In the genomic region with DNA sequence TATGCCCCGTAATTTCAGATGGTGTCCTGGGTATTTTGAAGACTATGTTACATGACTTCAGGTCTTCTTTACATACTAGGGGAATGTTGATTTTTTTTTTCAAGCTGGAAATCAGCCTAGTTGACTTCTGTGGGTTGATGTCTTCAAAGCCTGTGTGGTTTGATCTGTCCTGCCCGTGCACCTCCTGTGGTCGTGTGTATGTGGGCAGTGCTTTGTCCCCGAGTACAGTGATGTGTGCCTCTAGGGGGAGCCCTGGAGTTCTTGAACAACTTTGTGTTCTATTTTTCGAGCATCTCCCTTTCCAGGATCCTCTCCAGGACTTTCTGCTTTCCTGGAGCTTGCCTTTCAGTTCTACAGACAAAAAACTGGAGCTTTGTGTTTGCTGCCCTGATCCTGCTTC, we compare ENCODE assay signal across 9 cellular contexts. TPM values are rescaled to one million over a fixed set of nuclear protein-coding genes. Genes with fewer than 3 reads are reported as not detected.
DNase-seq lines count a peak whose midpoint lies in the region; ATAC-seq and TF ChIP-seq lines count a peak whose summit lies in the region.
"Had no signal": no experiment of that assay in that cellular context is flagged by ENCODE, and none has a peak within 500 bp of the region (broad histone marks: within the 10 kb centered on the region; RNA-seq: fewer than 3 reads in every experiment).

No MANE protein-coding gene starts in this region.

- in situ Hi-C loops in ACHN (cut with HindIII; ENCODE audit: low pct_ligation_motif_present, low pct_unique_long_range_greater_than_20kb, low sequenced_read_pairs) (no loop called here), SK-MEL-5 (cut with HindIII; ENCODE audit: low pct_unique_long_range_greater_than_20kb, low sequenced_read_pairs) (no loop called here)

- H3K9me3 Mint-ChIP-seq in stimulated activated naive B cell treated with anti-CD40 and anti-IgM and Interleukin-4, amounts not matched to agents 10 μg/mL and 1 μg/mL and 100 μg/mL, for 72 hours: peaks cover 32 to 42% of the 10 kb centered on the region in 2 donors
- H3K9me3 Mint-ChIP-seq in activated T-cell treated with anti-CD3 and anti-CD28 coated beads, Interleukin-2, amount 50 U/mL, for 4 hours: peaks cover 40% of the 10 kb centered on the region

- peak; percentile 61 for TF ChIP-seq CTCF in GM12872 (IDR thresholded peaks at IDR 0.05; ENCODE audit: insufficient read depth, low read depth, low read length)

- peak; percentile 16 for DNase-seq in ACHN
- DNase-seq in SK-MEL-5 (ENCODE audit: low read depth, low spot score): peak; percentile 79
- DNase-seq in left ventricle myocardium superior: no peak
- no peak for DNase-seq in stimulated activated naive B cell treated with anti-CD40 and anti-IgM and Interleukin-4, amounts not matched to agents 10 μg/mL and 1 μg/mL and 100 μg/mL, for 72 hours
- no peak for DNase-seq in UCSD-AML1 (lab: John Stamatoyannopoulos, UW; ENCODE audit: unreplicated experiment)
- DNase-seq in activated T-cell treated with anti-CD3 and anti-CD28 coated beads, Interleukin-2, amount 50 U/mL, for 4 hours: no peak

- no peak overlapping the region for H3K27ac Mint-ChIP-seq in stimulated activated naive B cell treated with anti-CD40 and anti-IgM and Interleukin-4, amounts not matched to agents 10 μg/mL and 1 μg/mL and 100 μg/mL, for 72 hours
- H3K27ac Mint-ChIP-seq: dendritic cell treated with granulocyte-macrophage colony-stimulating factor and Interleukin-4, amounts not matched to agents 40 ng/mL and 50 ng/mL, for 4 days had no signal

- intact Hi-C loops in left ventricle myocardium superior (cut with micrococcal nuclease): no loop called here

- H3K4me3 Mint-ChIP-seq in stimulated activated naive B cell treated with anti-CD40 and anti-IgM and Interleukin-4, amounts not matched to agents 10 μg/mL and 1 μg/mL and 100 μg/mL, for 72 hours: no peak overlapping the region
- no peak overlapping the region for H3K4me3 Mint-ChIP-seq in activated T-cell treated with anti-CD3 and anti-CD28 coated beads, Interleukin-2, amount 50 U/mL, for 4 hours
- H3K4me3 Mint-ChIP-seq: dendritic cell treated with granulocyte-macrophage colony-stimulating factor and Interleukin-4, amounts not matched to agents 40 ng/mL and 50 ng/mL, for 4 days had no signal

- peak; percentile 61 for ATAC-seq in left ventricle myocardium superior
- no peak for ATAC-seq in stimulated activated naive B cell treated with anti-CD40 and anti-IgM and Interleukin-4, amounts not matched to agents 10 μg/mL and 1 μg/mL and 100 μg/mL, for 72 hours (replicated peaks)
- ATAC-seq in activated T-cell treated with anti-CD3 and anti-CD28 coated beads, Interleukin-2, amount 50 U/mL, for 4 hours: no peak
- ATAC-seq in HG03045 (IDR thresholded peaks at IDR 0.05; ENCODE audit: unreplicated experiment): no peak

- H3K27me3 Mint-ChIP-seq in stimulated activated naive B cell treated with anti-CD40 and anti-IgM and Interleukin-4, amounts not matched to agents 10 μg/mL and 1 μg/mL and 100 μg/mL, for 72 hours: no peaks in the 10 kb centered on the region
- no peaks in the 10 kb centered on the region for H3K27me3 Mint-ChIP-seq in activated T-cell treated with anti-CD3 and anti-CD28 coated beads, Interleukin-2, amount 50 U/mL, for 4 hours (ENCODE audit: low read depth)
- H3K27me3 Mint-ChIP-seq: dendritic cell treated with granulocyte-macrophage colony-stimulating factor and Interleukin-4, amounts not matched to agents 40 ng/mL and 50 ng/mL, for 4 days had no signal

- no peaks in the 10 kb centered on the region for H3K4me1 Mint-ChIP-seq in stimulated activated naive B cell treated with anti-CD40 and anti-IgM and Interleukin-4, amounts not matched to agents 10 μg/mL and 1 μg/mL and 100 μg/mL, for 72 hours
- peaks cover 3% of the 10 kb centered on the region for H3K4me1 Mint-ChIP-seq in activated T-cell treated with anti-CD3 and anti-CD28 coated beads, Interleukin-2, amount 50 U/mL, for 4 hours (ENCODE audit: low read depth)

- H3K36me3 Mint-ChIP-seq in stimulated activated naive B cell treated with anti-CD40 and anti-IgM and Interleukin-4, amounts not matched to agents 10 μg/mL and 1 μg/mL and 100 μg/mL, for 72 hours: peaks cover 64 to 84% of the 10 kb centered on the region in 2 donors
- H3K36me3 Mint-ChIP-seq in activated T-cell treated with anti-CD3 and anti-CD28 coated beads, Interleukin-2, amount 50 U/mL, for 4 hours (ENCODE audit: insufficient read depth): peaks cover 57% of the 10 kb centered on the region

RNA-seq across cellular contexts. Expression of a gene that starts 28.9 kb away (rescaled TPM):
- total RNA-seq in SK-MEL-5 (2014; rRNA removed; shearing (Covaris generic)): 0.98 and 1.7 TPM in 2 replicates
- 1.7 and 2.1 TPM in 2 replicates for polyA plus RNA-seq in SK-MEL-5 (2015; cell fraction: cytosol; rRNA removed)
- 6.2 and 8.4 TPM in 2 replicates for polyA plus RNA-seq in SK-MEL-5 (2015; cell fraction: nucleus; rRNA removed)
- total RNA-seq in left ventricle myocardium superior: 316 TPM
- 1 to 10 TPM; 6.3 to 9.3 (median 7.5) TPM for total RNA-seq in activated T-cell treated with anti-CD3 and anti-CD28 coated beads, Interleukin-2, amount 50 U/mL, for 4 hours

Comparison
In these comparisons a context has a peak if more than half of its experiments do, and no peak if none do; other contexts are left out.
1. DNase-seq: peak in ACHN (single experiment) and SK-MEL-5 (single experiment); none in left ventricle myocardium superior (single experiment), stimulated activated naive B cell treated with anti-CD40 and anti-IgM and Interleukin-4, amounts not matched to agents 10 μg/mL and 1 μg/mL and 100 μg/mL, for 72 hours (single experiment), UCSD-AML1 (single experiment) and activated T-cell treated with anti-CD3 and anti-CD28 coated beads, Interleukin-2, amount 50 U/mL, for 4 hours (single experiment).
2. RNA of a gene that starts 28.9 kb away (total RNA-seq): 316 TPM in left ventricle myocardium superior (single experiment); 6.3 to 9.3 TPM in activated T-cell treated with anti-CD3 and anti-CD28 coated beads, Interleukin-2, amount 50 U/mL, for 4 hours and 0.98 to 1.7 TPM in SK-MEL-5; every median in the first group is over 10 times any median in the second.